ENCODE assay signal across 16 cellular contexts in genomic region chr10:69457771-69458237, GRCh38. TPM values are rescaled to one million over a fixed set of nuclear protein-coding genes. Genes with fewer than 3 reads are reported as not detected.
A peak's percentile ranks its signal among the peaks of the same experiment; 100 is the strongest.
DNase-seq lines count a peak whose midpoint lies in the region; ATAC-seq and TF ChIP-seq lines count a peak whose summit lies in the region.
"Had no signal": no experiment of that assay in that cellular context is flagged by ENCODE, and none has a peak within 500 bp of the region (broad histone marks: within the 10 kb centered on the region; RNA-seq: fewer than 3 reads in every experiment).

No MANE protein-coding gene starts in this region.

- DNase-seq in cardiac muscle cell (ENCODE audit: low read depth in 1 of 2, low spot score in 1 of 2) = peak in 1 of 2 donors; percentile 84
- no peak for DNase-seq in Right ventricle myocardium superior
- peak; percentile 28 for DNase-seq in upper lobe of right lung
- no peak for DNase-seq in Kasumi-1 (lab: John Stamatoyannopoulos, UW)
- no peak for DNase-seq in BE2C
- DNase-seq: effector CD8-positive, alpha-beta T cell; HCEC 1CT; NCI-H1105 treated with DMSO at 0.1 percent for 48 hours; NCI-H774 had no signal

- H3K27ac ChIP-seq in cardiac muscle cell (peak overlapping the region; percentile 95), cingulate gyrus (ENCODE audit: low read depth, low read length) (peak overlapping the region; percentile 43), muscle layer of colon (ENCODE audit: low read depth, low read length) (peak overlapping the region; percentile 71), upper lobe of right lung (peak overlapping the region; percentile 73)
- H3K27ac ChIP-seq: SJSA1, testis had no signal

- TF ChIP-seq CTCF in cardiac muscle cell (IDR thresholded peaks at IDR 0.05; ENCODE audit: low read depth, low read length) (no peak), upper lobe of right lung (IDR thresholded peaks at IDR 0.05) (no peak), BE2C (IDR thresholded peaks at IDR 0.05; ENCODE audit: low read depth, low read length) (no peak)

- H3K9me3 ChIP-seq in cardiac muscle cell (ENCODE audit: low read depth) = no peaks in the 10 kb centered on the region
- H3K9me3 ChIP-seq in muscle layer of colon (ENCODE audit: low read length) = no peaks in the 10 kb centered on the region
- no peaks in the 10 kb centered on the region for H3K9me3 ChIP-seq in upper lobe of right lung
- no peaks in the 10 kb centered on the region for H3K9me3 ChIP-seq in BE2C
- H3K9me3 ChIP-seq: mucosa of descending colon, SJSA1, testis had no signal

- no peak overlapping the region for H3K9ac ChIP-seq in muscle layer of colon (ENCODE audit: low read length)

- peaks cover 72% of the 10 kb centered on the region for H3K4me1 ChIP-seq in cardiac muscle cell (ENCODE audit: low read depth)
- peaks cover 60% of the 10 kb centered on the region for H3K4me1 ChIP-seq in muscle layer of colon (ENCODE audit: insufficient read depth, low read length)
- H3K4me1 ChIP-seq in upper lobe of right lung = peaks cover 35% of the 10 kb centered on the region
- H3K4me1 ChIP-seq in BE2C = peaks cover 3% of the 10 kb centered on the region
- H3K4me1 ChIP-seq: testis had no signal

- H3K27me3 ChIP-seq in cardiac muscle cell (no peaks in the 10 kb centered on the region), muscle layer of colon (ENCODE audit: control insufficient read depth in 1 of 2, insufficient read depth in 2 of 2, low read length in 2 of 2) (no peaks in the 10 kb centered on the region), upper lobe of right lung (no peaks in the 10 kb centered on the region), BE2C (no peaks in the 10 kb centered on the region)
- H3K27me3 ChIP-seq: SJSA1, testis had no signal

- intact Hi-C loops in Right ventricle myocardium superior (cut with DNase I) = no loop called here
- intact Hi-C loops in upper lobe of right lung (cut with DNase I) = no loop called here

- H3K36me3 ChIP-seq in cardiac muscle cell (no peaks in the 10 kb centered on the region), muscle layer of colon (ENCODE audit: insufficient read depth, low read length) (peaks cover 9% of the 10 kb centered on the region), upper lobe of right lung (no peaks in the 10 kb centered on the region), BE2C (no peaks in the 10 kb centered on the region)
- H3K36me3 ChIP-seq: SJSA1 had no signal

- ATAC-seq in Right ventricle myocardium superior (ENCODE audit: poor library complexity) = no peak
- peak; percentile 20 for ATAC-seq in upper lobe of right lung
- ATAC-seq in GM19023 (IDR thresholded peaks at IDR 0.05; ENCODE audit: unreplicated experiment) = no peak
- ATAC-seq: HepG2 had no signal

- H3K4me3 ChIP-seq in cardiac muscle cell (no peak overlapping the region), muscle layer of colon (ENCODE audit: low read depth in 1 of 2, low read length in 2 of 2) (no peak overlapping the region), upper lobe of right lung (no peak overlapping the region), BE2C (ENCODE audit: low read depth, low read length) (no peak overlapping the region)
- H3K4me3 ChIP-seq: mucosa of descending colon, SJSA1, testis had no signal

RNA-seq across cellular contexts. Expression of gene TSPAN15, which starts 6.5 kb away (rescaled TPM):
- total RNA-seq in cardiac muscle cell (179 and 289 TPM in 2 replicates), Right ventricle myocardium superior (9.5 TPM), upper lobe of right lung (47.3 TPM)
- polyA plus RNA-seq in cardiac muscle cell = 252 and 541 TPM in 2 replicates
- 69.9 TPM for polyA plus RNA-seq in BE2C (2012; ENCODE audit: insufficient read depth, insufficient read length, low read depth)

RNA-seq across cellular contexts. Expression of gene TACR2, which starts 41.1 kb away (rescaled TPM):
- total RNA-seq in cardiac muscle cell (not detected in 2 replicates), Right ventricle myocardium superior (0.24 TPM), upper lobe of right lung (0.90 TPM)
- polyA plus RNA-seq in cardiac muscle cell = 0.26 and 0.53 TPM in 2 replicates
- polyA plus RNA-seq in BE2C (2012; ENCODE audit: insufficient read depth, insufficient read length, low read depth) = 0.56 TPM
- total RNA-seq: HepG2, SJSA1 had no signal

Comparison
In these comparisons a context has a peak if more than half of its experiments do, and no peak if none do; other contexts are left out.
1. H3K27ac ChIP-seq: peak in every context shown above with its lines; median percentile 95 in cardiac muscle cell; 73 in upper lobe of right lung; 71 in muscle layer of colon; 43 in cingulate gyrus.